Comparison of ENCODE assay signal across 29 cellular contexts in genomic region chr4:78599147-78599546, GRCh38. TPM values are rescaled to one million over a fixed set of nuclear protein-coding genes. Genes with fewer than 3 reads are reported as not detected.
"Had no signal": no experiment of that assay in that cellular context is flagged by ENCODE, and none has a peak within 500 bp of the region (broad histone marks: within the 10 kb centered on the region; RNA-seq: fewer than 3 reads in every experiment).

No MANE protein-coding gene starts in this region.

- H3K9me3 ChIP-seq: adrenal gland, body of pancreas, esophagus muscularis mucosa, gastrocnemius medialis, heart right ventricle had no signal

- H3K4me3 Mint-ChIP-seq: activated CD8-positive, alpha-beta T cell treated with anti-CD3 and anti-CD28 coated beads for 36 hours; activated naive CD4-positive, alpha-beta T cell treated with anti-CD3 and anti-CD28 coated beads for 36 hours; activated naive CD4-positive, alpha-beta T cell treated with anti-CD3 and anti-CD28 coated beads, Interleukin-2, amount 50 U/mL, for 24 hours; activated naive CD8-positive, alpha-beta T cell treated with anti-CD3 and anti-CD28 coated beads for 36 hours; activated naive CD8-positive, alpha-beta T cell treated with anti-CD3 and anti-CD28 coated beads, Interleukin-2, amount 50 U/mL, for 24 hours; activated T-cell treated with anti-CD3 and anti-CD28 coated beads, Interleukin-2, amount 50 U/mL, for 4 hours; activated T-helper 17 cell treated with anti-CD3 and anti-CD28 coated beads, Interleukin-2, amount 50 U/mL, for 72 hours; WTC11 had no signal

- H3K27ac Mint-ChIP-seq: activated CD8-positive, alpha-beta T cell treated with anti-CD3 and anti-CD28 coated beads for 36 hours; activated naive CD4-positive, alpha-beta T cell treated with anti-CD3 and anti-CD28 coated beads for 36 hours; activated naive CD4-positive, alpha-beta T cell treated with anti-CD3 and anti-CD28 coated beads, Interleukin-2, amount 50 U/mL, for 24 hours; activated naive CD8-positive, alpha-beta T cell treated with anti-CD3 and anti-CD28 coated beads for 36 hours; activated naive CD8-positive, alpha-beta T cell treated with anti-CD3 and anti-CD28 coated beads, Interleukin-2, amount 50 U/mL, for 24 hours; activated T-helper 17 cell treated with anti-CD3 and anti-CD28 coated beads, Interleukin-2, amount 50 U/mL, for 72 hours; WTC11 had no signal

- H3K79me2 ChIP-seq: hepatocyte had no signal

- DNase-seq: activated CD4-positive, alpha-beta T cell treated with anti-CD3 and anti-CD28 coated beads for 1 hour; activated CD4-positive, alpha-beta T cell treated with anti-CD3 and anti-CD28 coated beads for 4 hours; activated CD4-positive, alpha-beta T cell treated with anti-CD3 and anti-CD28 coated beads, Interleukin-2, amount 50 U/mL, for 1 hour; activated CD4-positive, alpha-beta T cell treated with anti-CD3 and anti-CD28 coated beads, Interleukin-2, amount 50 U/mL, for 48 hours; activated CD8-positive, alpha-beta memory T cell treated with anti-CD3 and anti-CD28 coated beads for 24 hours; activated CD8-positive, alpha-beta T cell treated with anti-CD3 and anti-CD28 coated beads for 36 hours; activated effector memory CD4-positive, alpha-beta T cell treated with anti-CD3 and anti-CD28 coated beads, Interleukin-2, amount 50 U/mL, for 16 hours; activated naive CD4-positive, alpha-beta T cell treated with anti-CD3 and anti-CD28 coated beads for 36 hours; activated naive CD8-positive, alpha-beta T cell treated with anti-CD3 and anti-CD28 coated beads for 36 hours; activated naive CD8-positive, alpha-beta T cell treated with anti-CD3 and anti-CD28 coated beads, Interleukin-2, amount 50 U/mL, for 24 hours; activated T-cell treated with anti-CD3 and anti-CD28 coated beads, Interleukin-2, amount 50 U/mL, for 4 hours; amygdala; caudate nucleus; effector CD8-positive, alpha-beta T cell; foreskin keratinocyte; gastrocnemius medialis; T-helper 2 cell had no signal

- H3K4me1 Mint-ChIP-seq: activated naive CD4-positive, alpha-beta T cell treated with anti-CD3 and anti-CD28 coated beads, Interleukin-2, amount 50 U/mL, for 24 hours; activated naive CD8-positive, alpha-beta T cell treated with anti-CD3 and anti-CD28 coated beads for 36 hours; activated naive CD8-positive, alpha-beta T cell treated with anti-CD3 and anti-CD28 coated beads, Interleukin-2, amount 50 U/mL, for 24 hours; activated T-helper 17 cell treated with anti-CD3 and anti-CD28 coated beads, Interleukin-2, amount 50 U/mL, for 72 hours had no signal

- H3K36me3 Mint-ChIP-seq: activated naive CD4-positive, alpha-beta T cell treated with anti-CD3 and anti-CD28 coated beads, Interleukin-2, amount 50 U/mL, for 24 hours; activated naive CD8-positive, alpha-beta T cell treated with anti-CD3 and anti-CD28 coated beads for 36 hours; WTC11 had no signal

- H3K36me3 ChIP-seq: adrenal gland, gastrocnemius medialis had no signal

- H3K9me3 Mint-ChIP-seq: activated CD8-positive, alpha-beta T cell treated with anti-CD3 and anti-CD28 coated beads for 36 hours; activated naive CD4-positive, alpha-beta T cell treated with anti-CD3 and anti-CD28 coated beads for 36 hours; activated naive CD4-positive, alpha-beta T cell treated with anti-CD3 and anti-CD28 coated beads, Interleukin-2, amount 50 U/mL, for 24 hours; activated naive CD8-positive, alpha-beta T cell treated with anti-CD3 and anti-CD28 coated beads for 36 hours; activated naive CD8-positive, alpha-beta T cell treated with anti-CD3 and anti-CD28 coated beads, Interleukin-2, amount 50 U/mL, for 24 hours; activated T-cell treated with anti-CD3 and anti-CD28 coated beads, Interleukin-2, amount 50 U/mL, for 4 hours; activated T-helper 17 cell treated with anti-CD3 and anti-CD28 coated beads, Interleukin-2, amount 50 U/mL, for 72 hours had no signal

- H3K4me1 ChIP-seq: adrenal gland, foreskin keratinocyte, gastrocnemius medialis had no signal

- H3K4me3 ChIP-seq: adrenal gland, body of pancreas, esophagus muscularis mucosa, gastrocnemius medialis, heart right ventricle, hepatocyte had no signal

- H3K27ac ChIP-seq: adrenal gland, body of pancreas, esophagus muscularis mucosa, foreskin keratinocyte, gastrocnemius medialis, heart right ventricle, hepatocyte, VCaP had no signal

- H2AFZ ChIP-seq: hepatocyte had no signal

- H3K27me3 Mint-ChIP-seq: activated naive CD4-positive, alpha-beta T cell treated with anti-CD3 and anti-CD28 coated beads, Interleukin-2, amount 50 U/mL, for 24 hours had no signal

- ATAC-seq: activated CD8-positive, alpha-beta T cell treated with anti-CD3 and anti-CD28 coated beads for 36 hours; activated naive CD8-positive, alpha-beta T cell treated with anti-CD3 and anti-CD28 coated beads, Interleukin-2, amount 50 U/mL, for 24 hours; activated T-cell treated with anti-CD3 and anti-CD28 coated beads, Interleukin-2, amount 50 U/mL, for 4 hours; activated T-helper 17 cell treated with anti-CD3 and anti-CD28 coated beads, Interleukin-2, amount 50 U/mL, for 72 hours; body of pancreas; foreskin keratinocyte; gastrocnemius medialis; WTC11 had no signal

- H3K4me2 ChIP-seq: hepatocyte had no signal

- H3K27me3 ChIP-seq: adrenal gland, body of pancreas, esophagus muscularis mucosa, foreskin keratinocyte, gastrocnemius medialis, heart right ventricle, hepatocyte had no signal

- FAIRE-seq: colon, endometrium, TTC549 had no signal

RNA-seq across cellular contexts. Expression of gene ANXA3, which starts 47.6 kb away (rescaled TPM):
- total RNA-seq: activated T-helper 17 cell treated with anti-CD3 and anti-CD28 coated beads, Interleukin-2, amount 50 U/mL, for 72 hours had no signal
